ENCODE assay signal across 1 cellular context in the genomic region with DNA sequence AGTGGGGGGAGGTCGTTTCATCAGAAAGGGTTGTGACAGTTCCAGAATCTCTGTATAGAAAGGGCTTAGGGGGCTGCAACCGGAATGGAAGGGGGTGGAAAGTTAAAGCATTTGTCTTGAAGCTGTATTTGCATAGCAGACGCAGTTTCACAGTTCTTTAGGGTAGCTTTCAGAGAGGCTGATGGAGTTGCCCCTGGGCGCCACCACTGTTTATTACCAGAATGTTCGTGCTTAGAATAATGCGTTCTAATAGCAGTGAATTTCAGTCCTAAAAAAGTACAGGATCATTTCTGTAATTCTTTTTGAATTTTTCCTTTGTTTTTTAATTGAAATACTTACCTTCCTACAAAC.
TF ChIP-seq lines count a peak whose summit lies in the region.

No MANE protein-coding gene starts in this region.

TF ChIP-seq in GM12878, 131 proteins besides CTCF, POLR2A, EP300 and RAD21:
- TF ChIP-seq HDGF (IDR thresholded peaks at IDR 0.05) (no peak), SUZ12 (IDR thresholded peaks at IDR 0.05; ENCODE audit: unreplicated experiment) (no peak), BRCA1 (IDR thresholded peaks at IDR 0.05; ENCODE audit: low read depth, low read length) (no peak), MYB (IDR thresholded peaks at IDR 0.05; ENCODE audit: borderline replicate concordance, low read depth, low read length) (no peak), ASH2L (IDR thresholded peaks at IDR 0.05; ENCODE audit: borderline replicate concordance, low read depth) (no peak), USF2 (IDR thresholded peaks at IDR 0.05; ENCODE audit: borderline replicate concordance, low read depth, low read length) (no peak), SMARCA5 (IDR thresholded peaks at IDR 0.05) (no peak), ETV6 (conservative IDR thresholded peaks at IDR 0.05 in 1 of 2, IDR thresholded peaks at IDR 0.05 in 1 of 2; ENCODE audit: borderline replicate concordance in 1 of 2, low read depth in 1 of 2) (no peak), SREBF2 (IDR thresholded peaks at IDR 0.05; ENCODE audit: low read length) (no peak), SP1 (IDR thresholded peaks at IDR 0.05; ENCODE audit: low read depth, low read length) (no peak), IRF5 (IDR thresholded peaks at IDR 0.05; ENCODE audit: borderline replicate concordance) (no peak), FOXK2 (IDR thresholded peaks at IDR 0.05) (no peak), REST (IDR thresholded peaks at IDR 0.05; ENCODE audit: low read depth, low read length) (no peak), HSF1 (IDR thresholded peaks at IDR 0.05; ENCODE audit: low read depth, low read length) (no peak), PKNOX1 (IDR thresholded peaks at IDR 0.05) (no peak), SPI1 (IDR thresholded peaks at IDR 0.05; ENCODE audit: borderline replicate concordance, insufficient read depth, low read depth, low read length) (no peak), KAT2A (conservative IDR thresholded peaks at IDR 0.05; ENCODE audit: control insufficient read depth, low read depth, low read length) (no peak), PBX3 (IDR thresholded peaks at IDR 0.05; ENCODE audit: insufficient replicate concordance, low read depth, low read length) (no peak), POLR2AphosphoS2 (IDR thresholded peaks at IDR 0.05; ENCODE audit: low read depth, low read length) (no peak)
